12 cellular contexts compared by ENCODE assay signal in genomic region chr7:41706228-41706930, GRCh38. TPM values are rescaled to one million over a fixed set of nuclear protein-coding genes. Genes with fewer than 3 reads are reported as not detected.
DNase-seq lines count a peak whose midpoint lies in the region; ATAC-seq and TF ChIP-seq lines count a peak whose summit lies in the region.
"Had no signal": no experiment of that assay in that cellular context is flagged by ENCODE, and none has a peak within 500 bp of the region (broad histone marks: within the 10 kb centered on the region; RNA-seq: fewer than 3 reads in every experiment).

No MANE protein-coding gene starts in this region.

- peaks cover 7 to 18% (median 11%) of the 10 kb centered on the region in 11 experiments for H3K27me3 ChIP-seq in BLaER1 treated with 17β-estradiol and CSF1 and Interleukin-3, amounts not matched to agents 10 nM and 100 nM
- peaks cover 18% of the 10 kb centered on the region for H3K27me3 ChIP-seq in OCI-LY3 (ENCODE audit: low read depth, low read length)
- H3K27me3 ChIP-seq in neuron (ENCODE audit: insufficient read depth, low read length), result no peaks in the 10 kb centered on the region
- H3K27me3 ChIP-seq in lower lobe of right lung (ENCODE audit: low read depth), result no peaks in the 10 kb centered on the region
- H3K27me3 ChIP-seq in A673 (replicated peaks; ENCODE audit: insufficient read depth, low read depth, low read length, poor library complexity), result no peaks in the 10 kb centered on the region
- H3K27me3 ChIP-seq in spleen (replicated peaks in 1 of 7), result peaks cover 0 to 5% (median 0%) of the 10 kb centered on the region in 7 donors
- H3K27me3 ChIP-seq: thyroid gland had no signal

- no peak for ATAC-seq in lower lobe of right lung

- no peaks in the 10 kb centered on the region for H4K20me1 ChIP-seq in BLaER1 treated with 17β-estradiol and CSF1 and Interleukin-3, amounts not matched to agents 10 nM and 100 nM
- no peaks in the 10 kb centered on the region for H4K20me1 ChIP-seq in OCI-LY3 (ENCODE audit: insufficient read depth, low read length)

- peak overlapping the region; percentile 85 to 97 (median 94) for H3K4me2 ChIP-seq in BLaER1 treated with 17β-estradiol and CSF1 and Interleukin-3, amounts not matched to agents 10 nM and 100 nM
- H3K4me2 ChIP-seq in OCI-LY3 (ENCODE audit: low read length), result peak overlapping the region; percentile 95

- no peak for TF ChIP-seq CTCF in OCI-LY3 (IDR thresholded peaks at IDR 0.05; ENCODE audit: low read depth, low read length)
- TF ChIP-seq CTCF in glutamatergic neuron (IDR thresholded peaks at IDR 0.05; ENCODE audit: partially characterized antibody, unreplicated experiment), result no peak
- no peak for TF ChIP-seq CTCF in lower lobe of right lung (IDR thresholded peaks at IDR 0.05)
- no peak for TF ChIP-seq CTCF in A673 (conservative IDR thresholded peaks at IDR 0.05; ENCODE audit: low read depth, low read length)
- TF ChIP-seq CTCF in spleen (IDR thresholded peaks at IDR 0.05 in 8 of 11, conservative IDR thresholded peaks at IDR 0.05 in 3 of 11), result no peak

- WGBS in spleen, 5 donors, result 83 to 90% (median 85%) methylated on average over 18 of the region's 18 CpGs

- no peak for DNase-seq in glutamatergic neuron
- DNase-seq in lower lobe of right lung, result no peak
- no peak for DNase-seq in A673 (ENCODE audit: low spot score)
- no peak for DNase-seq in spleen
- DNase-seq in NCI-H1694 (lab: John Stamatoyannopoulos, UW), result no peak
- DNase-seq: esophagus squamous epithelium, NCI-H226 had no signal

- peak overlapping the region in 2 of 10 experiments; percentile 54 to 55; a peak in 1 of 20 replicates for H3K4me3 ChIP-seq in BLaER1 treated with 17β-estradiol and CSF1 and Interleukin-3, amounts not matched to agents 10 nM and 100 nM
- H3K4me3 ChIP-seq in OCI-LY3 (ENCODE audit: low read length), result peak overlapping the region; percentile 79
- H3K4me3 ChIP-seq in neuron (ENCODE audit: low read length), result peak overlapping the region; percentile 49
- H3K4me3 ChIP-seq in lower lobe of right lung, result no peak overlapping the region
- H3K4me3 ChIP-seq in A673 (ENCODE audit: low read depth, low read length, poor library complexity, severe bottlenecking), result no peak overlapping the region
- H3K4me3 ChIP-seq in spleen, result peak overlapping the region in 2 of 8 donors; percentile 51 to 71

- peaks cover 15 to 21% (median 16%) of the 10 kb centered on the region in 10 experiments for H3K4me1 ChIP-seq in BLaER1 treated with 17β-estradiol and CSF1 and Interleukin-3, amounts not matched to agents 10 nM and 100 nM
- H3K4me1 ChIP-seq in OCI-LY3 (ENCODE audit: low read length), result peaks cover 41% of the 10 kb centered on the region
- H3K4me1 ChIP-seq in neuron (ENCODE audit: insufficient read depth, low read length), result peaks cover 38% of the 10 kb centered on the region
- H3K4me1 ChIP-seq in lower lobe of right lung, result peaks cover 15% of the 10 kb centered on the region
- peaks cover 12% of the 10 kb centered on the region for H3K4me1 ChIP-seq in A673 (ENCODE audit: insufficient read depth, low read length, poor library complexity, severe bottlenecking)
- H3K4me1 ChIP-seq in spleen, result peaks cover 6 to 32% (median 13%) of the 10 kb centered on the region in 6 donors

- POLR2A ChIA-PET in A673 (lab: Charles Lee; ENCODE audit: low non-redundant PET), result no interaction called here

- H3K36me3 ChIP-seq in BLaER1 treated with 17β-estradiol and CSF1 and Interleukin-3, amounts not matched to agents 10 nM and 100 nM, result no peaks in the 10 kb centered on the region
- H3K36me3 ChIP-seq in OCI-LY3 (replicated peaks; ENCODE audit: low read depth, low read length) (no peaks in the 10 kb centered on the region), neuron (ENCODE audit: insufficient read depth, low read length) (no peaks in the 10 kb centered on the region), lower lobe of right lung (no peaks in the 10 kb centered on the region), A673 (ENCODE audit: insufficient read depth, low read length, poor library complexity, severe bottlenecking) (no peaks in the 10 kb centered on the region), spleen (no peaks in the 10 kb centered on the region)
- H3K36me3 ChIP-seq: esophagus squamous epithelium, thyroid gland had no signal

- H3K9me3 Mint-ChIP-seq in glutamatergic neuron (ENCODE audit: unreplicated experiment), result peaks cover 2% of the 10 kb centered on the region

- no peaks in the 10 kb centered on the region for H3K36me3 Mint-ChIP-seq in glutamatergic neuron (ENCODE audit: unreplicated experiment)
- H3K36me3 Mint-ChIP-seq: CD4-positive, CD25-positive, alpha-beta regulatory T cell had no signal

- CTCF ChIA-PET in A673 (lab: Charles Lee), result interaction anchor here (1.8 kb wide), 1 partner anchor 704 kb away, joined by 7 read pairs; no protein-coding TSS in a partner anchor

- H3K4me1 Mint-ChIP-seq in glutamatergic neuron (ENCODE audit: low read depth, unreplicated experiment), result no peaks in the 10 kb centered on the region

- no TSS peak for BruUV-seq in A673 (replicated peaks; lab: Mats Ljungman, UMichigan)

- H2AFZ ChIP-seq in OCI-LY3 (ENCODE audit: low read depth, low read length) (peak overlapping the region; percentile 77), neuron (ENCODE audit: low read depth, low read length) (peak overlapping the region; percentile 84)

- no peak overlapping the region for H3K27ac Mint-ChIP-seq in glutamatergic neuron (ENCODE audit: unreplicated experiment)
- H3K27ac Mint-ChIP-seq: CD4-positive, CD25-positive, alpha-beta regulatory T cell had no signal

- intact Hi-C loops in lower lobe of right lung (cut with DNase I) (no loop called here), A673 (cut with micrococcal nuclease; ENCODE audit: unreplicated experiment) (loop anchor here (5.0 to 10.0 kb wide), 3 partner anchors 344 to 1474 kb away; no protein-coding TSS in a partner anchor), spleen (cut with DNase I; ENCODE audit: low total_unique reads) (no loop called here)

- TF ChIP-seq POLR2A in spleen (IDR thresholded peaks at IDR 0.05), result no peak

- no peaks in the 10 kb centered on the region for H3K9me3 ChIP-seq in BLaER1 treated with 17β-estradiol and CSF1 and Interleukin-3, amounts not matched to agents 10 nM and 100 nM (replicated peaks in 1 of 11)
- H3K9me3 ChIP-seq in OCI-LY3 (ENCODE audit: insufficient read depth, low read length), result no peaks in the 10 kb centered on the region
- H3K9me3 ChIP-seq in neuron (ENCODE audit: low read length), result no peaks in the 10 kb centered on the region
- no peaks in the 10 kb centered on the region for H3K9me3 ChIP-seq in lower lobe of right lung
- no peaks in the 10 kb centered on the region for H3K9me3 ChIP-seq in A673 (ENCODE audit: low read depth, low read length, poor library complexity, severe bottlenecking)
- H3K9me3 ChIP-seq in spleen, result no peaks in the 10 kb centered on the region
- H3K9me3 ChIP-seq: esophagus squamous epithelium, thyroid gland had no signal

- H3K27ac ChIP-seq in BLaER1 treated with 17β-estradiol and CSF1 and Interleukin-3, amounts not matched to agents 10 nM and 100 nM, result no peak overlapping the region
- H3K27ac ChIP-seq in OCI-LY3 (ENCODE audit: low read length), result peak overlapping the region; percentile 64
- H3K27ac ChIP-seq in lower lobe of right lung, result no peak overlapping the region
- H3K27ac ChIP-seq in A673 (ENCODE audit: low read depth, low read length, poor library complexity, severe bottlenecking), result no peak overlapping the region
- no peak overlapping the region for H3K27ac ChIP-seq in spleen

- peak overlapping the region in 1 of 11 experiments; percentile 64; a peak in 1 of 22 replicates for H3K9ac ChIP-seq in BLaER1 treated with 17β-estradiol and CSF1 and Interleukin-3, amounts not matched to agents 10 nM and 100 nM
- H3K9ac ChIP-seq in OCI-LY3 (ENCODE audit: low read length), result peak overlapping the region; percentile 56

- peaks cover 3% of the 10 kb centered on the region for H3K27me3 Mint-ChIP-seq in glutamatergic neuron (ENCODE audit: unreplicated experiment)

- no peaks in the 10 kb centered on the region for H3K79me2 ChIP-seq in OCI-LY3 (ENCODE audit: low read length)

- peak overlapping the region; percentile 26 for H3K4me3 Mint-ChIP-seq in glutamatergic neuron (ENCODE audit: unreplicated experiment)

RNA-seq across cellular contexts. Expression of gene INHBA, which starts 3.5 kb away (rescaled TPM):
- total RNA-seq in glutamatergic neuron (ENCODE audit: unreplicated experiment), result not detected
- 81.2 TPM for total RNA-seq in lower lobe of right lung
- 1.7 and 2.4 TPM in 2 replicates for total RNA-seq in A673 (2021)
- 1 to 10 TPM in 1 of 7 donors, under 1 TPM in 6; 0.20 to 3.9 (median 0.60) TPM for total RNA-seq in spleen
- polyA plus RNA-seq in spleen, result under 1 TPM; 0.15 to 0.38 (median 0.26) TPM
- total RNA-seq: CD4-positive, CD25-positive, alpha-beta regulatory T cell had no signal
- polyA plus RNA-seq: CD4-positive, CD25-positive, alpha-beta regulatory T cell had no signal

Comparison
In these comparisons a context has a peak if more than half of its experiments do, and no peak if none do; other contexts are left out.
1. H3K4me3 ChIP-seq: peak in OCI-LY3 (single experiment) and neuron (single experiment); none in lower lobe of right lung (single experiment) and A673 (single experiment).
2. RNA of gene INHBA, which starts 3.5 kb away (total RNA-seq): 81.2 TPM in lower lobe of right lung (single experiment); 1.7 to 2.4 TPM in A673, 0.20 to 3.9 TPM in spleen and not detected in glutamatergic neuron (single experiment); every median in the first group is over 10 times any median in the second.